In the genomic region with DNA sequence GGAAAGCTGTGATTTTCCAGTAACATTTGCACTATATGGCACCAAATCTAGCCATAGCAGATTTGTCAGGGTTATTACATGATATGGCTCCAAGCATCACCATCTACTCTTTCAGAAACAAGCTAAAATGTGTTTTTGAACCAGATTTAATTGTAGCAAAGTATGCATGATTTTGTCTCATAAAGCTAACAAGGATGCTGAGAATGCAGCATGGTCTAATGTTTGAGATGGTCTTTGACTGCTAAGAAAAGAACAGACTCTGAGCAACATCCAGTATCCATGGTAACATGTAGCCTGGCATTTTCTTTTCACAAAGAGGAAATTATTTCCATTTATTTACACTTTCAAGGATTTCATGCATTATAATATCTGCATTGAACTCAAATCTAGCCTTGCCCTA, we compare ENCODE assay signal across 25 cellular contexts.
"Had no signal": no experiment of that assay in that cellular context is flagged by ENCODE, and none has a peak within 500 bp of the region (broad histone marks: within the 10 kb centered on the region; RNA-seq: fewer than 3 reads in every experiment).

No MANE protein-coding gene starts in this region.

- H3K9me3 Mint-ChIP-seq: activated CD8-positive, alpha-beta T cell treated with anti-CD3 and anti-CD28 coated beads for 36 hours; activated naive CD8-positive, alpha-beta T cell treated with anti-CD3 and anti-CD28 coated beads, Interleukin-2, amount 10 ng/mL, durations not matched to agents 7 days and 5 days; activated T-cell treated with anti-CD3 and anti-CD28 coated beads, Interleukin-2, amount 50 U/mL, for 72 hours; activated T-helper 2 cell treated with anti-CD3 and anti-CD28 coated beads, Interferon-gamma antibody, Interleukin-2, Interleukin-4, amounts not matched to agents 10 μg/mL and 5 μg/mL and 100 μg/mL, durations not matched to agents 14 hours and 24 hours and 36 hours had no signal

- H3K27ac Mint-ChIP-seq: activated CD4-positive, alpha-beta T cell treated with anti-CD3 and anti-CD28 coated beads for 36 hours; activated CD8-positive, alpha-beta T cell treated with anti-CD3 and anti-CD28 coated beads for 36 hours; activated naive CD8-positive, alpha-beta T cell treated with anti-CD3 and anti-CD28 coated beads, Interleukin-2, amount 10 ng/mL, durations not matched to agents 7 days and 5 days; activated T-cell treated with anti-CD3 and anti-CD28 coated beads, Interleukin-2, amount 50 U/mL, for 72 hours; activated T-helper 2 cell treated with anti-CD3 and anti-CD28 coated beads, Interferon-gamma antibody, Interleukin-2, Interleukin-4, amounts not matched to agents 10 μg/mL and 5 μg/mL and 100 μg/mL, durations not matched to agents 14 hours and 24 hours and 36 hours had no signal

- H3K4me3 Mint-ChIP-seq: activated CD4-positive, alpha-beta T cell treated with anti-CD3 and anti-CD28 coated beads for 36 hours; activated CD8-positive, alpha-beta T cell treated with anti-CD3 and anti-CD28 coated beads for 36 hours; activated naive CD8-positive, alpha-beta T cell treated with anti-CD3 and anti-CD28 coated beads, Interleukin-2, amount 10 ng/mL, durations not matched to agents 7 days and 5 days; activated T-cell treated with anti-CD3 and anti-CD28 coated beads, Interleukin-2, amount 50 U/mL, for 72 hours had no signal

- H3K9me3 ChIP-seq: adrenal gland, MG63, SK-N-SH had no signal

- H3K9ac ChIP-seq: SK-N-SH had no signal

- H3K27me3 Mint-ChIP-seq: activated CD4-positive, alpha-beta T cell treated with anti-CD3 and anti-CD28 coated beads for 36 hours; activated naive CD8-positive, alpha-beta T cell treated with anti-CD3 and anti-CD28 coated beads, Interleukin-2, amount 10 ng/mL, durations not matched to agents 7 days and 5 days had no signal

- H3K4me3 ChIP-seq: adrenal gland, MG63 had no signal

- H3K27me3 ChIP-seq: adrenal gland, MG63 had no signal

- H3K36me3 Mint-ChIP-seq: activated naive CD8-positive, alpha-beta T cell treated with anti-CD3 and anti-CD28 coated beads, Interleukin-2, amount 10 ng/mL, durations not matched to agents 7 days and 5 days had no signal

- H3K36me3 ChIP-seq: adrenal gland, MG63 had no signal

- H3K9me2 ChIP-seq: SK-N-SH had no signal

- DNase-seq: activated CD4-positive, alpha-beta T cell treated with anti-CD3 and anti-CD28 coated beads for 36 hours; activated CD4-positive, CD25-positive, alpha-beta regulatory T cell; activated CD8-positive, alpha-beta memory T cell treated with anti-CD3 and anti-CD28 coated beads, Interleukin-2, amount 50 U/mL, for 4 hours; activated CD8-positive, alpha-beta T cell treated with anti-CD3 and anti-CD28 coated beads for 36 hours; activated gamma-delta T cell treated with Interleukin-2 at 50 U/mL for 16 hours; activated naive CD4-positive, alpha-beta T cell treated with anti-CD3 and anti-CD28 coated beads, Interleukin-2, amount 50 U/mL, for 16 hours; activated naive CD8-positive, alpha-beta T cell treated with anti-CD3 and anti-CD28 coated beads, Interleukin-2, amount 10 ng/mL, durations not matched to agents 7 days and 5 days; activated T-cell treated with anti-CD3 and anti-CD28 coated beads, Interleukin-2, amount 50 U/mL, for 72 hours; adrenal gland; aorta; central memory CD4-positive, alpha-beta T cell; MG63; MV-4-11; NCI-H1092 treated with DMSO at 0.1 percent for 48 hours; NCI-H1417 treated with DMSO at 0.1 percent for 48 hours; NCI-H1694; NCI-H2029; NCI-H446 treated with DMSO at 0.1 percent for 48 hours; NCI-H524 treated with DMSO at 0.1 percent for 48 hours; NCI-H82; SK-N-SH; T-helper 1 cell had no signal

- H3K27ac ChIP-seq: adrenal gland, VCaP had no signal

- H3K4me1 ChIP-seq: adrenal gland had no signal

- FAIRE-seq: bronchial epithelial cell had no signal

- H3K4me2 ChIP-seq: SK-N-SH had no signal

- H3K4me1 Mint-ChIP-seq: activated CD4-positive, alpha-beta T cell treated with anti-CD3 and anti-CD28 coated beads for 36 hours; activated naive CD8-positive, alpha-beta T cell treated with anti-CD3 and anti-CD28 coated beads, Interleukin-2, amount 10 ng/mL, durations not matched to agents 7 days and 5 days had no signal
